In the genomic region with DNA sequence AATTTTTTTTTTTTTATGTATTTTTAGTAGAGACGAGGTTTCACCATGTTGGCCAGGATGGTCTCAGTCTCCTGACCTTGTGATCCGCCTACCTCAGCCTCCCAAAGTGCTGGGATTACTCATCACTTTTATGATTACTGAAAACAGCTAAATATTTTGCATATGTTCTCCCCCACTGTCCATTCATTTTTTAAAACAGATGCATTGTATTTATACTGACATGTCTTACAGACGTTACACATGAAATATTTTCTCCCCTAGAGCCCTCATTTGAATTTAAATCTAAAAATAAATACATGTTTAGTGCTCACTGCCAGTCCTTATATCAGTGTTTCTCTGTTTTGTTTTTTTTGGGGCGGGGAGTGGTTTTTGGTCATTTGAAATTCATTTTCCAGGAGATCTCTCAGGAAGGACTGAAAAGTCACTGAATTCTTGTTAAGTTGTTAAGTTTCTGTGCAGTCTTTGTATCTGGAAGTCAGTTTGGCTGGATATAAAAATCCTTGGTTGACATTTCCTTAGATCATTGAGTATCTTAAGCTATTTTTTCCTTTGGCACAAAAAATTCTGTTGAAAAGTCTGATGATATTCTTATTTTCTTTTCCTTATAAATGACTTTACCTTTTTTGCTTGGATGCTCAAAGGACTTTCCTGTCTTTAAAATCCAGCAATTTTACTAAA, we compare ENCODE assay signal across 22 cellular contexts. TPM values are rescaled to one million over a fixed set of nuclear protein-coding genes. Genes with fewer than 3 reads are reported as not detected.
DNase-seq lines count a peak whose midpoint lies in the region; ATAC-seq, FAIRE-seq and TF ChIP-seq lines count a peak whose summit lies in the region.
"Had no signal": no experiment of that assay in that cellular context is flagged by ENCODE, and none has a peak within 500 bp of the region (broad histone marks: within the 10 kb centered on the region; RNA-seq: fewer than 3 reads in every experiment).

No MANE protein-coding gene starts in this region.

- H4K20me1 ChIP-seq in K562 (replicated peaks; ENCODE audit: control insufficient read depth, insufficient read depth, low read length) (no peaks in the 10 kb centered on the region), smooth muscle cell (ENCODE audit: low read depth) (peaks cover 4% of the 10 kb centered on the region)

- no peak overlapping the region for H3K4me3 Mint-ChIP-seq in IgD-negative memory B cell
- no peak overlapping the region for H3K4me3 Mint-ChIP-seq in T-helper 17 cell
- H3K4me3 Mint-ChIP-seq: CD4-positive, CD25-positive, alpha-beta regulatory T cell had no signal

- intact Hi-C loops in K562 (cut with micrococcal nuclease) (no loop called here), left cardiac atrium (cut with DNase I) (no loop called here)

- peaks cover 7% of the 10 kb centered on the region for H3K36me3 Mint-ChIP-seq in IgD-negative memory B cell
- H3K36me3 Mint-ChIP-seq in T-helper 17 cell (ENCODE audit: low read depth), result peaks cover 15% of the 10 kb centered on the region

- no peak for TF ChIP-seq RAD21 in K562 (CRISPR knock-in tag; conservative IDR thresholded peaks at IDR 0.05 in 1 of 2, IDR thresholded peaks at IDR 0.05 in 1 of 2)

- no peaks in the 10 kb centered on the region for H3K27me3 ChIP-seq in K562 (ENCODE audit: control insufficient read depth in 2 of 2, insufficient read depth in 2 of 2, low read length in 2 of 2)
- H3K27me3 ChIP-seq in smooth muscle cell (ENCODE audit: low read depth), result no peaks in the 10 kb centered on the region
- H3K27me3 ChIP-seq: BE2C had no signal

- H3K9ac ChIP-seq in K562 (ENCODE audit: insufficient read depth in 1 of 2, low read depth in 2 of 2, low read length in 2 of 2), result no peak overlapping the region
- H3K9ac ChIP-seq in smooth muscle cell (ENCODE audit: low read depth), result no peak overlapping the region
- H3K9ac ChIP-seq: GM23248, KMS-11 had no signal

- DNase-seq in T-helper 17 cell (no peak), K562 (ENCODE audit: extremely low read depth in 1 of 4, low spot score in 3 of 4) (no peak), left cardiac atrium (no peak), GM19240 (ENCODE audit: insufficient read length, low spot score) (no peak), smooth muscle cell (lab: John Stamatoyannopoulos, UW; ENCODE audit: unreplicated experiment) (no peak)
- DNase-seq: ACHN; BE2C; C1 segment of cervical spinal cord; CD4-positive, CD25-positive, alpha-beta regulatory T cell; CD8-positive, alpha-beta memory T cell; COR-L47; DMS 273 treated with DMSO at 0.1 percent for 48 hours; DMS53; DND-41; EL; GM23248 had no signal

- no peak for TF ChIP-seq EP300 in K562 (IDR thresholded peaks at IDR 0.05; ENCODE audit: low read length)

- H3K27ac Mint-ChIP-seq in IgD-negative memory B cell (peak overlapping the region in 2 of 3 donors; percentile 20 to 40), T-helper 17 cell (peak overlapping the region; percentile 29)

- H3K27ac ChIP-seq in K562 (ENCODE audit: extremely low read depth, low read depth, low read length), result no peak overlapping the region
- H3K27ac ChIP-seq in smooth muscle cell (ENCODE audit: low read depth), result no peak overlapping the region
- H3K27ac ChIP-seq: GM23248, KMS-11 had no signal

- WGBS in K562 (ENCODE audit: insufficient coverage, low coverage, missing lambda C conversion rate), result 76% methylated on average over 4 of the region's 4 CpGs
- 88% methylated on average over 4 of the region's 4 CpGs for WGBS in smooth muscle cell (ENCODE audit: low lambda C conversion rate)

- no peak for TF ChIP-seq POLR2A in K562 (conservative IDR thresholded peaks at IDR 0.05)

- H3K36me3 ChIP-seq in K562 (ENCODE audit: control insufficient read depth, insufficient read depth, low read length) (peaks cover 48% of the 10 kb centered on the region; the same call in 2 of the 3 replicates), smooth muscle cell (ENCODE audit: low read depth) (peaks cover 25% of the 10 kb centered on the region)

- H3K27me3 Mint-ChIP-seq in IgD-negative memory B cell (no peaks in the 10 kb centered on the region), T-helper 17 cell (no peaks in the 10 kb centered on the region)
- H3K27me3 Mint-ChIP-seq: CD4-positive, CD25-positive, alpha-beta regulatory T cell; CD8-positive, alpha-beta memory T cell had no signal

- in situ Hi-C loops in K562 (cut with MboI), result no loop called here

- H3K4me2 ChIP-seq in K562 (ENCODE audit: insufficient read depth, low read length) (no peak overlapping the region), smooth muscle cell (no peak overlapping the region)
- H3K4me2 ChIP-seq: KMS-11 had no signal

- no peak overlapping the region for H2AFZ ChIP-seq in K562 (ENCODE audit: low read depth, low read length)
- H2AFZ ChIP-seq in smooth muscle cell (ENCODE audit: low read depth), result no peak overlapping the region
- H2AFZ ChIP-seq: GM23248 had no signal

- H3K79me2 ChIP-seq in K562 (ENCODE audit: control insufficient read depth, insufficient read depth, low read length) (no peaks in the 10 kb centered on the region), smooth muscle cell (ENCODE audit: low read depth) (no peaks in the 10 kb centered on the region)

- no peak overlapping the region for H3K4me3 ChIP-seq in K562
- H3K4me3 ChIP-seq in smooth muscle cell, result no peak overlapping the region
- H3K4me3 ChIP-seq: GM23248, HAP-1 had no signal

- no peaks in the 10 kb centered on the region for H3K9me3 Mint-ChIP-seq in IgD-negative memory B cell
- H3K9me3 Mint-ChIP-seq: CD8-positive, alpha-beta memory T cell had no signal

- no peaks in the 10 kb centered on the region for H3F3A ChIP-seq in smooth muscle cell (ENCODE audit: low read depth)

- H3K9me3 ChIP-seq in T-helper 17 cell (ENCODE audit: control insufficient read depth, low read length, poor library complexity, severe bottlenecking) (no peaks in the 10 kb centered on the region), K562 (replicated peaks; ENCODE audit: control insufficient read depth, insufficient read depth, low read depth, low read length) (peaks cover 3% of the 10 kb centered on the region; the same call in 1 of the 2 replicates), smooth muscle cell (replicated peaks; ENCODE audit: low read depth) (peaks cover 3% of the 10 kb centered on the region)
- H3K9me3 ChIP-seq: BE2C, HAP-1 had no signal

- H3K4me1 Mint-ChIP-seq in IgD-negative memory B cell (peaks cover 4 to 15% (median 11%) of the 10 kb centered on the region in 3 donors), T-helper 17 cell (peaks cover 27% of the 10 kb centered on the region)

- CTCF ChIA-PET in K562 (lab: Yijun Ruan, JAX; ENCODE audit: low intra/inter-chr PET ratio), result no interaction called here

- POLR2A ChIA-PET in K562 (lab: Yijun Ruan, JAX), result no interaction called here

- H3K9me1 ChIP-seq in K562 (ENCODE audit: control insufficient read depth, insufficient read depth, low read length), result no peaks in the 10 kb centered on the region

- TF ChIP-seq CTCF in K562 (IDR thresholded peaks at IDR 0.05 in 2 of 3, conservative IDR thresholded peaks at IDR 0.05 in 1 of 3; ENCODE audit: insufficient read depth in 2 of 3, low read depth in 1 of 3, low read length in 3 of 3) (no peak), smooth muscle cell (IDR thresholded peaks at IDR 0.05; ENCODE audit: borderline replicate concordance, insufficient read depth, poor library complexity, severe bottlenecking) (no peak)

- no peak for ATAC-seq in T-helper 17 cell
- no peak for ATAC-seq in K562
- no peak for ATAC-seq in left cardiac atrium

- FAIRE-seq in K562 (lab: Jason Lieb, UNC), result peak; percentile 23
- FAIRE-seq: A204.1, GM12891, HTR-8/SVneo had no signal

- H3K4me1 ChIP-seq in K562 (replicated peaks in 1 of 2; ENCODE audit: control insufficient read depth in 2 of 2, insufficient read depth in 2 of 2, low read length in 2 of 2) (no peaks in the 10 kb centered on the region), smooth muscle cell (ENCODE audit: low read depth) (no peaks in the 10 kb centered on the region)
- H3K4me1 ChIP-seq: BE2C, HAP-1 had no signal

- no TSS peak for BruUV-seq in K562 (replicated peaks; lab: Mats Ljungman, UMichigan)

TF ChIP-seq in K562, 482 proteins besides CTCF, POLR2A, EP300 and RAD21:
- TF ChIP-seq, protein P1, sequence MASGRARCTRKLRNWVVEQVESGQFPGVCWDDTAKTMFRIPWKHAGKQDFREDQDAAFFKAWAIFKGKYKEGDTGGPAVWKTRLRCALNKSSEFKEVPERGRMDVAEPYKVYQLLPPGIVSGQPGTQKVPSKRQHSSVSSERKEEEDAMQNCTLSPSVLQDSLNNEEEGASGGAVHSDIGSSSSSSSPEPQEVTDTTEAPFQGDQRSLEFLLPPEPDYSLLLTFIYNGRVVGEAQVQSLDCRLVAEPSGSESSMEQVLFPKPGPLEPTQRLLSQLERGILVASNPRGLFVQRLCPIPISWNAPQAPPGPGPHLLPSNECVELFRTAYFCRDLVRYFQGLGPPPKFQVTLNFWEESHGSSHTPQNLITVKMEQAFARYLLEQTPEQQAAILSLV (tag; IDR thresholded peaks at IDR 0.05), result no peak
- TF ChIP-seq TRIM28 (IDR thresholded peaks at IDR 0.05) (peak; percentile 59; the same call in 1 of the 2 replicates), ZFP1 (CRISPR knock-in tag; IDR thresholded peaks at IDR 0.05) (peak; percentile 78; the same call in 1 of the 2 replicates)

RNA-seq across cellular contexts. Expression of a gene that starts 9.3 kb away (rescaled TPM):
- polyA plus RNA-seq in IgD-negative memory B cell (43.3 TPM), K562 (2011; rRNA removed) (5.9 and 11.2 TPM in 2 replicates), K562 (2014; fragmentation: Illumina TruSeq; extraction: Trizol) (7.1 and 7.4 TPM in 2 replicates), K562 (2014; fragmentation: Nextera tagmentation; extraction: Ambion mirVana) (1 to 10 TPM; 3.0 to 4.0 TPM), K562 (2014; rRNA removed) (15.2 and 16.3 TPM in 2 replicates), smooth muscle cell (46.9 and 47.4 TPM in 2 replicates)
- total RNA-seq in T-helper 17 cell (10 to 100 TPM; 61.7 to 65.5 TPM), K562 (2014; rRNA removed) (35.4 and 50.9 TPM in 2 replicates), K562 (2014; rRNA removed; fragmentation: Illumina TruSeq; extraction: Trizol) (9.1 and 10.1 TPM in 2 replicates), K562 (2015; rRNA removed; fragmentation: Illumina TruSeq; extraction: Trizol) (8.3 and 8.6 TPM in 2 replicates), K562 (2021) (13.4 and 13.8 TPM in 2 replicates), left cardiac atrium (10 to 100 TPM; 36.5 to 41.8 TPM), smooth muscle cell (75.2 and 82.9 TPM in 2 replicates)
- total RNA-seq in K562 (2011; cell fraction: chromatin; rRNA removed; ENCODE audit: low replicate concordance), result 15.2 and 18.4 TPM in 2 replicates
- 13.4 and 17.0 TPM in 2 replicates for total RNA-seq in K562 (2011; cell fraction: nucleolus; rRNA removed)
- total RNA-seq in K562 (2011; cell fraction: nucleoplasm; rRNA removed), result 11.4 and 15.2 TPM in 2 replicates
- polyA plus RNA-seq in K562 (2011; cell fraction: cytosol; rRNA removed), result 12.2 and 43.9 TPM in 2 replicates
- polyA plus RNA-seq in K562 (2011; cell fraction: nucleus; rRNA removed), result 6.3 and 22.4 TPM in 2 replicates
- 7.1 and 10.5 TPM in 2 replicates for polyA plus RNA-seq in K562 (2012)
- 14.2 and 15.8 TPM in 2 replicates for polyA minus RNA-seq in K562 (2011; rRNA and poly(A)+ RNA removed)
- polyA minus RNA-seq in K562 (2011; cell fraction: cytosol; rRNA and poly(A)+ RNA removed), result 12.2 and 17.8 TPM in 2 replicates
- 2.6 and 12.0 TPM in 2 replicates for polyA minus RNA-seq in K562 (2011; cell fraction: nucleus; rRNA and poly(A)+ RNA removed)
